In the genomic region with DNA sequence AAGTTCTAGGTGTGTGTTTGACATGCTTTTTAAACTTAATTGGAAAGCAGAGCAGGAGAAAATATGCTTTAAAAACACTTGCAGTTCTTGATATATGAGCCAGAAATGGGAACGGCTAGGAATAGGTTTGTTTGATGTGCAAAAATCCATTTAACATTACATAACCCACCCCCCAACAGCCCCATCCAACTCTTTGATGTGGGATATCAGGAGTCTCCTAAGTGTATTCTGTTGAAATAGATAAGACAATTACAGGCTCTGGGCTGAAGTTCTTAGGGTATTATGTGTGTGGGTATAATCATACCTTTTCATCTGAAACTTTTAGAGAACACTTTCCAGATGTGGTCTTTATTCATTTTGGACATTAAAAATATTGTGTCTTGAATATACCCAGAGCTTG, we compare ENCODE assay signal across 30 cellular contexts.
"Had no signal": no experiment of that assay in that cellular context is flagged by ENCODE, and none has a peak within 500 bp of the region (broad histone marks: within the 10 kb centered on the region; RNA-seq: fewer than 3 reads in every experiment).

No MANE protein-coding gene starts in this region.

- H3K4me3 ChIP-seq: coronary artery, dorsolateral prefrontal cortex, esophagus muscularis mucosa, gastroesophageal sphincter had no signal

- DNase-seq: activated B cell treated with CpG ODN at 0.5 μM for 24 hours; activated CD4-positive, alpha-beta T cell treated with anti-CD3 and anti-CD28 coated beads for 48 hours; activated CD4-positive, alpha-beta T cell treated with anti-CD3 and anti-CD28 coated beads, Interleukin-2, amount 50 U/mL, for 1 hour; activated CD4-positive, alpha-beta T cell treated with anti-CD3 and anti-CD28 coated beads, Interleukin-2, amount 50 U/mL, for 48 hours; activated CD8-positive, alpha-beta memory T cell treated with anti-CD3 and anti-CD28 coated beads for 24 hours; activated CD8-positive, alpha-beta T cell treated with anti-CD3 and anti-CD28 coated beads for 36 hours; activated effector memory CD4-positive, alpha-beta T cell treated with Interleukin-2 at 50 U/mL for 16 hours; activated gamma-delta T cell treated with Interleukin-2 at 50 U/mL for 16 hours; activated naive CD4-positive, alpha-beta T cell treated with anti-CD3 and anti-CD28 coated beads, Interleukin-2, amount 50 U/mL, for 16 hours; activated naive CD4-positive, alpha-beta T cell treated with Interleukin-2 at 50 U/mL for 16 hours; activated T-cell treated with anti-CD3 and anti-CD28 coated beads, Interleukin-2, amount 50 U/mL, for 4 hours; amniotic stem cell; anterior cingulate cortex; brain microvascular endothelial cell; dorsolateral prefrontal cortex; effector memory CD4-positive, alpha-beta T cell; endodermal cell; foreskin melanocyte; T-cell; T1000; WERI-Rb-1 had no signal

- ATAC-seq: activated CD4-positive, CD25-positive, alpha-beta regulatory T cell treated with anti-CD3 and anti-CD28 coated beads, Interleukin-2, amount 50 U/mL, for 24 hours; activated CD8-positive, alpha-beta T cell treated with anti-CD3 and anti-CD28 coated beads for 36 hours; activated T-cell treated with anti-CD3 and anti-CD28 coated beads, Interleukin-2, amount 50 U/mL, for 4 hours; activated T-helper 17 cell treated with anti-CD3 and anti-CD28 coated beads, Interleukin-2, amount 50 U/mL, for 72 hours; gastroesophageal sphincter; T-cell had no signal

- H3K27me3 Mint-ChIP-seq: activated B cell treated with CpG ODN at 0.5 μM for 24 hours; activated CD8-positive, alpha-beta T cell treated with anti-CD3 and anti-CD28 coated beads for 36 hours; activated naive CD8-positive, alpha-beta T cell; activated T-helper 17 cell treated with anti-CD3 and anti-CD28 coated beads, Interleukin-2, amount 50 U/mL, for 72 hours; central memory CD8-positive, alpha-beta T cell; dendritic cell treated with granulocyte-macrophage colony-stimulating factor and Interleukin-4, amounts not matched to agents 40 ng/mL and 50 ng/mL, for 4 days; T-cell had no signal

- H3K4me3 Mint-ChIP-seq: activated B cell treated with CpG ODN at 0.5 μM for 24 hours; activated CD8-positive, alpha-beta T cell treated with anti-CD3 and anti-CD28 coated beads for 36 hours; activated naive CD8-positive, alpha-beta T cell; activated T-cell treated with anti-CD3 and anti-CD28 coated beads, Interleukin-2, amount 50 U/mL, for 4 hours; activated T-helper 17 cell treated with anti-CD3 and anti-CD28 coated beads, Interleukin-2, amount 50 U/mL, for 72 hours; central memory CD8-positive, alpha-beta T cell; dendritic cell treated with granulocyte-macrophage colony-stimulating factor and Interleukin-4, amounts not matched to agents 40 ng/mL and 50 ng/mL, for 4 days; endodermal cell; T-cell; T-helper 1 cell treated with Interleukin-12 subunit alpha and Interleukin-12 subunit beta and Interleukin-4 antibody, amounts not matched to agents 30 μg/mL and 1 μg/mL, for 36 hours had no signal

- H3K27ac Mint-ChIP-seq: activated B cell treated with CpG ODN at 0.5 μM for 24 hours; activated CD8-positive, alpha-beta T cell treated with anti-CD3 and anti-CD28 coated beads for 36 hours; activated naive CD8-positive, alpha-beta T cell; activated T-helper 17 cell treated with anti-CD3 and anti-CD28 coated beads, Interleukin-2, amount 50 U/mL, for 72 hours; dendritic cell treated with granulocyte-macrophage colony-stimulating factor and Interleukin-4, amounts not matched to agents 40 ng/mL and 50 ng/mL, for 4 days; endodermal cell; T-cell; T-helper 1 cell treated with Interleukin-12 subunit alpha and Interleukin-12 subunit beta and Interleukin-4 antibody, amounts not matched to agents 30 μg/mL and 1 μg/mL, for 36 hours had no signal

- H3K36me3 Mint-ChIP-seq: activated naive CD8-positive, alpha-beta T cell; T-cell had no signal

- H3K9me3 Mint-ChIP-seq: activated B cell treated with CpG ODN at 0.5 μM for 24 hours; activated T-helper 17 cell treated with anti-CD3 and anti-CD28 coated beads, Interleukin-2, amount 50 U/mL, for 72 hours; central memory CD8-positive, alpha-beta T cell; dendritic cell treated with granulocyte-macrophage colony-stimulating factor and Interleukin-4, amounts not matched to agents 40 ng/mL and 50 ng/mL, for 4 days; endodermal cell; T-helper 1 cell treated with Interleukin-12 subunit alpha and Interleukin-12 subunit beta and Interleukin-4 antibody, amounts not matched to agents 30 μg/mL and 1 μg/mL, for 36 hours had no signal

- H3K4me1 Mint-ChIP-seq: activated B cell treated with CpG ODN at 0.5 μM for 24 hours; activated T-helper 17 cell treated with anti-CD3 and anti-CD28 coated beads, Interleukin-2, amount 50 U/mL, for 72 hours; central memory CD8-positive, alpha-beta T cell; T-cell had no signal
